1 cellular context compared by ENCODE assay signal in genomic region chr9:125200216-125201047, GRCh38.
TF ChIP-seq lines count a peak whose summit lies in the region.

A gene with protein sequence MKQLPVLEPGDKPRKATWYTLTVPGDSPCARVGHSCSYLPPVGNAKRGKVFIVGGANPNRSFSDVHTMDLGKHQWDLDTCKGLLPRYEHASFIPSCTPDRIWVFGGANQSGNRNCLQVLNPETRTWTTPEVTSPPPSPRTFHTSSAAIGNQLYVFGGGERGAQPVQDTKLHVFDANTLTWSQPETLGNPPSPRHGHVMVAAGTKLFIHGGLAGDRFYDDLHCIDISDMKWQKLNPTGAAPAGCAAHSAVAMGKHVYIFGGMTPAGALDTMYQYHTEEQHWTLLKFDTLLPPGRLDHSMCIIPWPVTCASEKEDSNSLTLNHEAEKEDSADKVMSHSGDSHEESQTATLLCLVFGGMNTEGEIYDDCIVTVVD (plus strand): TSS chr9:125200542. CDS start chr9:125203014, 2,472 bp downstream.

TF ChIP-seq in A549, 52 proteins besides CTCF, POLR2A, EP300 and RAD21 (continued from another document):
- TF ChIP-seq, protein P1, sequence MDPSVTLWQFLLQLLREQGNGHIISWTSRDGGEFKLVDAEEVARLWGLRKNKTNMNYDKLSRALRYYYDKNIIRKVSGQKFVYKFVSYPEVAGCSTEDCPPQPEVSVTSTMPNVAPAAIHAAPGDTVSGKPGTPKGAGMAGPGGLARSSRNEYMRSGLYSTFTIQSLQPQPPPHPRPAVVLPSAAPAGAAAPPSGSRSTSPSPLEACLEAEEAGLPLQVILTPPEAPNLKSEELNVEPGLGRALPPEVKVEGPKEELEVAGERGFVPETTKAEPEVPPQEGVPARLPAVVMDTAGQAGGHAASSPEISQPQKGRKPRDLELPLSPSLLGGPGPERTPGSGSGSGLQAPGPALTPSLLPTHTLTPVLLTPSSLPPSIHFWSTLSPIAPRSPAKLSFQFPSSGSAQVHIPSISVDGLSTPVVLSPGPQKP (IDR thresholded peaks at IDR 0.05; ENCODE audit: low read depth, low read length) = no peak
- TF ChIP-seq POLR2AphosphoS2 (conservative IDR thresholded peaks at IDR 0.05; ENCODE audit: low read length) (no peak), CHD4 (IDR thresholded peaks at IDR 0.05; ENCODE audit: borderline replicate concordance) (no peak), RARB (CRISPR knock-in tag; IDR thresholded peaks at IDR 0.05) (no peak), EHF (CRISPR knock-in tag; IDR thresholded peaks at IDR 0.05) (no peak), PBX3 (IDR thresholded peaks at IDR 0.05) (no peak; the same call in 1 of the 2 replicates), CBX2 (IDR thresholded peaks at IDR 0.05; ENCODE audit: borderline replicate concordance, low read depth) (no peak), FOXS1 (CRISPR knock-in tag; IDR thresholded peaks at IDR 0.05) (no peak), PHF8 (IDR thresholded peaks at IDR 0.05; ENCODE audit: borderline replicate concordance, low read depth) (peak; percentile 70; the same call in 1 of the 2 replicates), ATOH8 (CRISPR knock-in tag; IDR thresholded peaks at IDR 0.05; ENCODE audit: low read depth) (no peak), ESRRA (IDR thresholded peaks at IDR 0.05; ENCODE audit: borderline replicate concordance, low read length) (no peak), REST (IDR thresholded peaks at IDR 0.05) (no peak), MAX (IDR thresholded peaks at IDR 0.05) (peak; percentile 97), FOSL2 (IDR thresholded peaks at IDR 0.05) (no peak), FOSL2 (CRISPR knock-in tag; IDR thresholded peaks at IDR 0.05) (no peak), MAFK (IDR thresholded peaks at IDR 0.05; ENCODE audit: partially characterized antibody) (no peak)
- TF ChIP-seq, protein P2, sequence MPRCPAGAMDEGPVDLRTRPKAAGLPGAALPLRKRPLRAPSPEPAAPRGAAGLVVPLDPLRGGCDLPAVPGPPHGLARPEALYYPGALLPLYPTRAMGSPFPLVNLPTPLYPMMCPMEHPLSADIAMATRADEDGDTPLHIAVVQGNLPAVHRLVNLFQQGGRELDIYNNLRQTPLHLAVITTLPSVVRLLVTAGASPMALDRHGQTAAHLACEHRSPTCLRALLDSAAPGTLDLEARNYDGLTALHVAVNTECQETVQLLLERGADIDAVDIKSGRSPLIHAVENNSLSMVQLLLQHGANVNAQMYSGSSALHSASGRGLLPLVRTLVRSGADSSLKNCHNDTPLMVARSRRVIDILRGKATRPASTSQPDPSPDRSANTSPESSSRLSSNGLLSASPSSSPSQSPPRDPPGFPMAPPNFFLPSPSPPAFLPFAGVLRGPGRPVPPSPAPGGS (IDR thresholded peaks at IDR 0.05) = peak; percentile 90
- TF ChIP-seq, protein P3, sequence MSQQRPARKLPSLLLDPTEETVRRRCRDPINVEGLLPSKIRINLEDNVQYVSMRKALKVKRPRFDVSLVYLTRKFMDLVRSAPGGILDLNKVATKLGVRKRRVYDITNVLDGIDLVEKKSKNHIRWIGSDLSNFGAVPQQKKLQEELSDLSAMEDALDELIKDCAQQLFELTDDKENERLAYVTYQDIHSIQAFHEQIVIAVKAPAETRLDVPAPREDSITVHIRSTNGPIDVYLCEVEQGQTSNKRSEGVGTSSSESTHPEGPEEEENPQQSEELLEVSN (IDR thresholded peaks at IDR 0.05; ENCODE audit: borderline replicate concordance, low read depth) = 0 out of 2 replicates have a peak, but pooled peaks have one; percentile 37
